ENCODE assay signal across 1 cellular context in the genomic region with DNA sequence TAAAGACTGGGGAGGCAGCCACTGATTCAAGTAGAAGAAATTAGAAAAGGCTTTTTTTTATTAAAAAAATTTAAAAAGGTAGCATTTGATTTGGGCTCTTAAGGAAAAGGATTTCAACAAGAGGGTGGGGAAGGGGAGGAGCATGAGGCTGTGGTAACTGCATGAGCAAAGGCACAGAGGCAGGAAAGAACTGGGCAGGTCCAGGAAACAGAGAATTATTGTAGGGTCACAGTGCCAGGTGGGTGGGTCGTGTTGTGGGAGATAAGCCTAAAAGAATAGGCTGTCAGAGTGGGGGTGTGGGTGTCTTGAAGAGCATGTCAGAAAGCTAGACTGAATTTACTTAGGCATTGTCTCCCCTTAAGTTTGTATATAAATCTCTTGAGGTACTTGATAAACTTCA.
TF ChIP-seq lines count a peak whose summit lies in the region.

No MANE protein-coding gene starts in this region.

TF ChIP-seq in SK-N-SH, 30 proteins besides CTCF, POLR2A, EP300 and RAD21 (continued from another document):
- TF ChIP-seq RCOR1 (IDR thresholded peaks at IDR 0.05; ENCODE audit: low read length) (no peak), JUND (IDR thresholded peaks at IDR 0.05) (no peak), RXRA (IDR thresholded peaks at IDR 0.05; ENCODE audit: borderline replicate concordance, low read depth) (no peak), SIN3A (IDR thresholded peaks at IDR 0.05; ENCODE audit: borderline replicate concordance, low read depth, low read length) (no peak)
